Comparison of ENCODE assay signal across 8 cellular contexts in the genomic region with DNA sequence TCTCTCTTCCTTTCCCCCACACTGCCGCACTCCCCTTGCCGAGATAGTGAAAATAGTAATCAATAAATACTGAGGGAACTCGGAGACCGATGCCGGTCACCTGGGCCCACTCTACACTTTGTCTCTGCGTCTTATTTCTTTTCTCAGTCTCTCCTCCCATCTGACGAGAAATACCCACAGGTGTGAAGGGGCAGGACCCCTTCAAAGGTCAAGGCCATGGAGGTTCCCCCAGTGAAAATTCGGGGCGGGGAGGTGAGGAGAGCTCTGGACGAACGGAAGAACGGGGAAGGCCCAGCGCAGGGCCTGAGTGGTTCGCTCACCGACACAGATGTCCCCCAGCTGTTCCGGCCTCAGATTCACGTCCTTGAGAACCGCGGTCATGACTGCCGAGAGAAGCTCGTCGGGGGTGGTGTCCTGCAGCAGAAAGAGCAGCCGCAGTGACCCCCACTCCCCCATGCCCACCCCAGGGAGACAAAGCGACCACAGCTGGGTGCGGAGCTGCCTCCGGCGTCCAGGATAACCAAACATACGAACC. TPM values are rescaled to one million over a fixed set of nuclear protein-coding genes. Genes with fewer than 3 reads are reported as not detected.
DNase-seq lines count a peak whose midpoint lies in the region; ATAC-seq and TF ChIP-seq lines count a peak whose summit lies in the region.

No MANE protein-coding gene starts in this region.

- H3K27ac ChIP-seq in breast epithelium (peak overlapping the region; percentile 91 to 95), lower lobe of right lung (peak overlapping the region; percentile 96), transverse colon (peak overlapping the region; percentile 92 to 97 (median 95))

- H3K36me3 ChIP-seq in breast epithelium (no peaks in the 10 kb centered on the region), lower lobe of right lung (peaks cover 48% of the 10 kb centered on the region), transverse colon (peaks cover 0 to 9% (median 0%) of the 10 kb centered on the region in 4 donors)

- DNase-seq in GM10266 (ENCODE audit: extremely low spot score): peak; percentile 39
- DNase-seq in NAMALWA (ENCODE audit: low spot score): peak; percentile 25
- no peak for DNase-seq in breast epithelium (ENCODE audit: low spot score in 2 of 2)
- peak; percentile 69 for DNase-seq in lower lobe of right lung
- DNase-seq in transverse colon: peak; percentile 37
- DNase-seq in NCI-H1694 (lab: John Stamatoyannopoulos, UW): no peak
- DNase-seq in DMS79 treated with DMSO at 0.1 percent for 48 hours (lab: John Stamatoyannopoulos, UW): no peak

- ATAC-seq in lower lobe of right lung (peak in 1 of 2 donors; percentile 8), HG03342 (IDR thresholded peaks at IDR 0.05; ENCODE audit: unreplicated experiment) (no peak)

- TF ChIP-seq CTCF in GM10266 (IDR thresholded peaks at IDR 0.05; ENCODE audit: control insufficient read depth, insufficient read depth, low read depth, missing control alignments) (no peak), breast epithelium (IDR thresholded peaks at IDR 0.05) (no peak), lower lobe of right lung (IDR thresholded peaks at IDR 0.05) (no peak), transverse colon (IDR thresholded peaks at IDR 0.05) (no peak)

- TF ChIP-seq POLR2A in breast epithelium (IDR thresholded peaks at IDR 0.05): no peak
- TF ChIP-seq POLR2A in transverse colon (IDR thresholded peaks at IDR 0.05): no peak

- no peak for TF ChIP-seq EP300 in transverse colon (IDR thresholded peaks at IDR 0.05; ENCODE audit: low read depth)

- H3K9me3 ChIP-seq in breast epithelium (no peaks in the 10 kb centered on the region), lower lobe of right lung (no peaks in the 10 kb centered on the region), transverse colon (no peaks in the 10 kb centered on the region)

- in situ Hi-C loops in transverse colon (cut with MboI; ENCODE audit: low pct_ligation_motif_present in 1 of 4, low pct_unique_long_range_greater_than_20kb in 1 of 4, low sequenced_read_pairs in 3 of 4): loop anchor here in 2 of 4 donors (25.0 kb wide), 2 partner anchors 326 to 351 kb away; a partner anchor contains a TSS

- WGBS in transverse colon (ENCODE audit: low coverage in 1 of 2), 2 donors: 0 to 3% methylated on average over 6 to 26 of the region's 28 CpGs

- intact Hi-C loops in breast epithelium (cut with DNase I; ENCODE audit: low total_unique reads) (no loop called here), lower lobe of right lung (cut with DNase I) (no loop called here), transverse colon (cut with DNase I; ENCODE audit: low total_unique reads) (no loop called here)

- H3K27me3 ChIP-seq in breast epithelium (no peaks in the 10 kb centered on the region), lower lobe of right lung (ENCODE audit: low read depth) (no peaks in the 10 kb centered on the region), transverse colon (no peaks in the 10 kb centered on the region)

- H3K4me3 ChIP-seq in breast epithelium (peak overlapping the region; percentile 76 to 97 (median 90)), lower lobe of right lung (peak overlapping the region; percentile 97), transverse colon (peak overlapping the region; percentile 62 to 99 (median 89))

- H3K4me1 ChIP-seq in breast epithelium (peaks cover 6 to 31% of the 10 kb centered on the region in 2 donors), lower lobe of right lung (peaks cover 71% of the 10 kb centered on the region), transverse colon (peaks cover 35 to 61% (median 52%) of the 10 kb centered on the region in 4 donors)

RNA-seq across cellular contexts. Expression of a gene that starts 0.6 kb away (rescaled TPM):
- total RNA-seq in breast epithelium (10 to 100 TPM; 69.2 to 87.5 (median 83.9) TPM), lower lobe of right lung (88.3 TPM), transverse colon (100 to 1,000 TPM; 123 to 278 (median 204) TPM)

RNA-seq across cellular contexts. Expression of a gene that starts 2.1 kb away (rescaled TPM):
- total RNA-seq in breast epithelium (10 to 100 TPM; 33.4 to 36.0 (median 35.3) TPM), lower lobe of right lung (99.7 TPM), transverse colon (10 to 100 TPM; 49.0 to 82.2 (median 76.5) TPM)

RNA-seq across cellular contexts. Expression of a gene that starts 29.0 kb away (rescaled TPM):
- total RNA-seq in breast epithelium (10 to 100 TPM; 29.0 to 41.6 (median 33.1) TPM), lower lobe of right lung (29.2 TPM), transverse colon (10 to 100 TPM; 35.9 to 47.9 (median 43.5) TPM)

Comparison
In these comparisons a context has a peak if more than half of its experiments do, and no peak if none do; other contexts are left out.
1. DNase-seq: peak in GM10266 (single experiment), NAMALWA (single experiment), lower lobe of right lung (single experiment) and transverse colon (single experiment); none in breast epithelium (0 of 2), NCI-H1694 (single experiment) and DMS79 treated with DMSO at 0.1 percent for 48 hours (single experiment).
2. Peak in every context shown above with its lines, with median percentiles within 50 percentile points of each other: H3K27ac ChIP-seq and H3K4me3 ChIP-seq.